In the genomic region with DNA sequence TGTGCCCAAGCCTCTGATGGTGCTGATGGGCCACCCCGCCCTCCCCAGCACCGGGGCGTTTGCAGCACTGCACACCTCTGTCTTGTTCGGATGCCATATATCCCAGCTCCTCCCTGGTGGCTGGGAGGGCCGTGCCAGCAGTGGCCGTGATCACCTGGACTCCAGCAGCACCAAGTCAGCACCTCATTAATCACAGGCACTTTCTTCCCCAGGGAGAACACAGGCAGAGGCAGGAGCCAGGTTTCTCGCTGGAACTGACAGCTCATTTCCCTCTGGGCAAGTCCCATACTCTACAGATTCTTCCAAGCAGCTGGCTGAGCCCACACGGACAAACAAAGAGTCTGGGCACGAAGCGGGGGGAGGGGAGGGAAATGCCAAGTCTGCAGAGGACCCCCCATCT, we compare ENCODE assay signal across 1 cellular context.
TF ChIP-seq lines count a peak whose summit lies in the region.

No MANE protein-coding gene starts in this region.

TF ChIP-seq in SK-N-SH treated with all-trans-retinoic acid at 6 μM for 48 hours, 23 proteins besides CTCF, POLR2A, EP300 and RAD21 (continued from another document):
- TF ChIP-seq PATZ1 (CRISPR knock-in tag; IDR thresholded peaks at IDR 0.05; ENCODE audit: borderline replicate concordance), result no peak
- TF ChIP-seq ISL1 (CRISPR knock-in tag; IDR thresholded peaks at IDR 0.05), result no peak
- TF ChIP-seq RARB (CRISPR knock-in tag; IDR thresholded peaks at IDR 0.05), result no peak
- no peak for TF ChIP-seq ZFP3 (CRISPR knock-in tag; IDR thresholded peaks at IDR 0.05)
